ENCODE assay signal across 15 cellular contexts in the genomic region with DNA sequence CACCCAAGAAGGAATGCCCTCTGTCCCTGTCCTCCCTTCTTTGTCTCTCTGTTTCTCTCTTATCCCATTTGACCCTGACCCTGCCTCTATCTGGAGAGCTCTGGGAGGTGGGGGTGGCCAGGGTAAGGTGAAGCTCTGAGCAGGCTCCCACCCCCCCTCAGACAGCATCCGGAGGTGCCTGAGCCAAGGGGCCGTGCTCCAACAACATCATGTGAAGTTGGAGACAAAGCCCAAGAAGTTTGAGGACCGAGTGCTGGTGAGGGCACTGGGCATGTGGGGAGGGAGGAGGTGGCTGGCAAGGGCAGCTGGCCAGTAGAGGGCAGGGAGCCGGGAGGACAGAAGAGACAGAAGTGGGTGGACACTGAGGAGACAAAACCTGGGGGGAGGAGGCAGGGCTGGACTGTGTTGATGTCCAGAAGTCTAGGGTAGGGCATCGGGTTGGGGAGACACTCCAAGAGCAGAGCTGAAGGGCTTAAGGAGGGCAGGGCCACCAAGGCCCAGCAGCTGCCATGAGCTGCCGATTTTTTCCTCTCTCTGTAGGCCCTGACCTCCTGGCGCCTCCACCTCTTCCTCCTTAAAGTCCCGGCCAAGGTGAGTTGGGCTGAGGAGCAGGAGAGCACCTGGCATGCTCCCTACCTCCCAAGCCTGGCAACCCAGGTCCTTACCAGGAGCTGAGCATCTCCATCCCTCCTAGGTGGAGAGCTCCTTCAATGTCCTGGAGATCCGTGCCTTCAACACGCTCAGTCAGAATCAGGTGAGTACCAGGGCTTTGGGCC. TPM values are rescaled to one million over a fixed set of nuclear protein-coding genes. Genes with fewer than 3 reads are reported as not detected.
DNase-seq lines count a peak whose midpoint lies in the region; ATAC-seq and TF ChIP-seq lines count a peak whose summit lies in the region.
"Had no signal": no experiment of that assay in that cellular context is flagged by ENCODE, and none has a peak within 500 bp of the region (broad histone marks: within the 10 kb centered on the region; RNA-seq: fewer than 3 reads in every experiment).

No MANE protein-coding gene starts in this region.

- intact Hi-C loops in Caco-2 (cut with micrococcal nuclease; ENCODE audit: unreplicated experiment) (no loop called here), upper lobe of right lung (cut with DNase I) (loop anchor here (10.0 kb wide), 1 partner anchor 51 kb away; no protein-coding TSS in a partner anchor)

- no peak overlapping the region for H3K27ac ChIP-seq in neural progenitor cell
- H3K27ac ChIP-seq in upper lobe of right lung: no peak overlapping the region
- H3K27ac ChIP-seq: heart left ventricle, testis had no signal

- H3K27ac Mint-ChIP-seq in Caco-2 (ENCODE audit: unreplicated experiment): no peak overlapping the region
- H3K27ac Mint-ChIP-seq in effector memory CD8-positive, alpha-beta T cell: peak overlapping the region; percentile 24 to 72
- no peak overlapping the region for H3K27ac Mint-ChIP-seq in neural progenitor cell

- peaks cover 11% of the 10 kb centered on the region for H3K27me3 Mint-ChIP-seq in Caco-2 (ENCODE audit: insufficient read depth, unreplicated experiment)
- peaks cover 4 to 8% of the 10 kb centered on the region in 2 donors for H3K27me3 Mint-ChIP-seq in effector memory CD8-positive, alpha-beta T cell
- peaks cover 7% of the 10 kb centered on the region for H3K27me3 Mint-ChIP-seq in neural progenitor cell (ENCODE audit: insufficient read depth, low read depth)

- no peak overlapping the region for H2AFZ ChIP-seq in neural progenitor cell (replicated peaks)

- ATAC-seq in effector memory CD8-positive, alpha-beta T cell (replicated peaks): no peak
- ATAC-seq in GM18502 (IDR thresholded peaks at IDR 0.05; ENCODE audit: poor library complexity, unreplicated experiment) (no peak), upper lobe of right lung (no peak)
- ATAC-seq: heart left ventricle, left lobe of liver had no signal

- H3K9me3 ChIP-seq in Caco-2 (no peaks in the 10 kb centered on the region), neural progenitor cell (ENCODE audit: low read depth) (no peaks in the 10 kb centered on the region), upper lobe of right lung (no peaks in the 10 kb centered on the region)
- H3K9me3 ChIP-seq: heart left ventricle, testis had no signal

- H3K27me3 ChIP-seq in Caco-2 (replicated peaks; ENCODE audit: control insufficient read depth, insufficient read depth, low read length) (no peaks in the 10 kb centered on the region), neural progenitor cell (peaks cover 3% of the 10 kb centered on the region), upper lobe of right lung (no peaks in the 10 kb centered on the region)
- H3K27me3 ChIP-seq: testis had no signal

- H3K79me2 ChIP-seq in neural progenitor cell (ENCODE audit: low read depth): no peaks in the 10 kb centered on the region

- H3K9me3 Mint-ChIP-seq in Caco-2 (ENCODE audit: unreplicated experiment) (no peaks in the 10 kb centered on the region), neural progenitor cell (no peaks in the 10 kb centered on the region)
- no peaks in the 10 kb centered on the region for H3K9me3 Mint-ChIP-seq in effector memory CD8-positive, alpha-beta T cell

- H3K4me3 Mint-ChIP-seq in Caco-2 (ENCODE audit: unreplicated experiment) (peak overlapping the region; percentile 74), neural progenitor cell (peak overlapping the region; percentile 81)
- peak overlapping the region; percentile 78 to 85 for H3K4me3 Mint-ChIP-seq in effector memory CD8-positive, alpha-beta T cell

- POLR2A ChIA-PET in Caco-2 (lab: Charles Lee): no interaction called here

- H3K36me3 Mint-ChIP-seq in Caco-2 (ENCODE audit: insufficient read depth, unreplicated experiment) (no peaks in the 10 kb centered on the region), neural progenitor cell (no peaks in the 10 kb centered on the region)
- H3K36me3 Mint-ChIP-seq in effector memory CD8-positive, alpha-beta T cell (ENCODE audit: insufficient read depth): no peaks in the 10 kb centered on the region

- CTCF ChIA-PET in Caco-2 (lab: Charles Lee): interaction anchor here (0.6 kb wide), 1 partner anchor 39 kb away, joined by 3 read pairs; no protein-coding TSS in a partner anchor

- H3K4me1 Mint-ChIP-seq in Caco-2 (ENCODE audit: low read depth, unreplicated experiment) (no peaks in the 10 kb centered on the region), neural progenitor cell (peaks cover 16% of the 10 kb centered on the region)
- H3K4me1 Mint-ChIP-seq in effector memory CD8-positive, alpha-beta T cell (ENCODE audit: low read depth in 2 of 2): peaks cover 16 to 27% of the 10 kb centered on the region in 2 donors

- H3K4me1 ChIP-seq in Caco-2: peaks cover 5% of the 10 kb centered on the region; the same call in 1 of the 2 replicates
- peaks cover 9% of the 10 kb centered on the region for H3K4me1 ChIP-seq in neural progenitor cell
- peaks cover 14% of the 10 kb centered on the region for H3K4me1 ChIP-seq in upper lobe of right lung

- BruUV-seq in Caco-2 (replicated peaks; lab: Mats Ljungman, UMichigan): no TSS peak

- no peak overlapping the region for H3K4me2 ChIP-seq in neural progenitor cell

- DNase-seq in Caco-2 (peak in 1 of 2 experiments; percentile 16), HuH-7 (ENCODE audit: low spot score) (peak; percentile 1), neural progenitor cell (ENCODE audit: low spot score) (no peak), NCI-H1436 treated with DMSO at 0.1 percent for 48 hours (lab: John Stamatoyannopoulos, UW) (no peak), kidney glomerular epithelial cell (lab: John Stamatoyannopoulos, UW) (no peak), upper lobe of right lung (no peak)
- DNase-seq in effector memory CD8-positive, alpha-beta T cell: no peak
- DNase-seq: erythroblast, GF-D8, small intestine, testis had no signal

- no peak overlapping the region for H3K9ac ChIP-seq in neural progenitor cell

- no peaks in the 10 kb centered on the region for H4K20me1 ChIP-seq in neural progenitor cell (ENCODE audit: low read depth)

- no peaks in the 10 kb centered on the region for H3K36me3 ChIP-seq in Caco-2 (ENCODE audit: control insufficient read depth, insufficient read depth, low read length)
- H3K36me3 ChIP-seq in neural progenitor cell: no peaks in the 10 kb centered on the region
- no peaks in the 10 kb centered on the region for H3K36me3 ChIP-seq in upper lobe of right lung
- H3K36me3 ChIP-seq: heart left ventricle had no signal

- no peak overlapping the region for H3K4me3 ChIP-seq in Caco-2 (ENCODE audit: low read depth, low read length)
- H3K4me3 ChIP-seq in neural progenitor cell: no peak overlapping the region
- no peak overlapping the region for H3K4me3 ChIP-seq in upper lobe of right lung
- H3K4me3 ChIP-seq: heart left ventricle, testis had no signal

- TF ChIP-seq CTCF in Caco-2 (IDR thresholded peaks at IDR 0.05; ENCODE audit: insufficient read depth in 1 of 2, low read depth in 1 of 2, low read length in 1 of 2, severe bottlenecking in 1 of 2, unreplicated experiment in 1 of 2): no peak
- no peak for TF ChIP-seq CTCF in neural progenitor cell (IDR thresholded peaks at IDR 0.05)
- no peak for TF ChIP-seq CTCF in upper lobe of right lung (IDR thresholded peaks at IDR 0.05)

- H3F3A ChIP-seq in neural progenitor cell (ENCODE audit: low read depth): peaks cover 5% of the 10 kb centered on the region

RNA-seq across cellular contexts. Expression of a gene that starts 1.9 kb away (rescaled TPM):
- total RNA-seq in Caco-2 (2022) (0.88 and 1.00 TPM in 2 replicates), neural progenitor cell (ENCODE audit: low replicate concordance) (0.77 and 1.4 TPM in 2 replicates), upper lobe of right lung (0.96 TPM)

RNA-seq across cellular contexts. Expression of a gene that starts 17.6 kb away (rescaled TPM):
- total RNA-seq in Caco-2 (2022): not detected in 2 replicates
- total RNA-seq in neural progenitor cell (ENCODE audit: low replicate concordance): not detected in 2 replicates
- not detected for total RNA-seq in upper lobe of right lung
- total RNA-seq: chondrocyte had no signal

RNA-seq across cellular contexts. Expression of a gene that starts 40.4 kb away (rescaled TPM):
- total RNA-seq in Caco-2 (2022) (132 and 146 TPM in 2 replicates), neural progenitor cell (ENCODE audit: low replicate concordance) (11.1 and 26.6 TPM in 2 replicates), upper lobe of right lung (39.9 TPM)

Comparison
In these comparisons a context has a peak if more than half of its experiments do, and no peak if none do; other contexts are left out.
1. H3K27ac Mint-ChIP-seq: peak in effector memory CD8-positive, alpha-beta T cell (2 of 2); none in Caco-2 (single experiment) and neural progenitor cell (single experiment).
2. Peak in every context shown above with its lines, with median percentiles within 50 percentile points of each other: H3K4me3 Mint-ChIP-seq.